10 cellular contexts compared by ENCODE assay signal in genomic region chr11:9139628-9140357, GRCh38. TPM values are rescaled to one million over a fixed set of nuclear protein-coding genes. Genes with fewer than 3 reads are reported as not detected.
DNase-seq lines count a peak whose midpoint lies in the region; ATAC-seq, FAIRE-seq and TF ChIP-seq lines count a peak whose summit lies in the region.
"Had no signal": no experiment of that assay in that cellular context is flagged by ENCODE, and none has a peak within 500 bp of the region (broad histone marks: within the 10 kb centered on the region; RNA-seq: fewer than 3 reads in every experiment).

No MANE protein-coding gene starts in this region.

- H3T11ph ChIP-seq in H9 (ENCODE audit: low read length) = no peak overlapping the region

- ATAC-seq in GM18868 (IDR thresholded peaks at IDR 0.05; ENCODE audit: unreplicated experiment) = no peak

- no peak overlapping the region for H2BK5ac ChIP-seq in H9 (ENCODE audit: insufficient read length, low read length)

- no peak overlapping the region for H2BK120ac ChIP-seq in H9 (ENCODE audit: low read depth, low read length, poor library complexity, severe bottlenecking)

- peaks cover 32% of the 10 kb centered on the region for H3K36me3 ChIP-seq in astrocyte (ENCODE audit: insufficient read depth, low read length)
- H3K36me3 ChIP-seq in neutrophil = peaks cover 96% of the 10 kb centered on the region

- H3K4me1 ChIP-seq in H9 (ENCODE audit: insufficient read depth, low read length) (no peaks in the 10 kb centered on the region; the same call in 1 of the 2 replicates), astrocyte (ENCODE audit: insufficient read depth, low read length) (peaks cover 23% of the 10 kb centered on the region), neutrophil (ENCODE audit: control insufficient read depth in 1 of 2, insufficient read depth in 1 of 2, low read depth in 1 of 2, low read length in 1 of 2) (no peaks in the 10 kb centered on the region)

- H3K4me3 ChIP-seq in astrocyte (ENCODE audit: insufficient read depth, low read depth, low read length) = no peak overlapping the region
- H3K4me3 ChIP-seq in neutrophil (ENCODE audit: low read depth in 1 of 2, low read length in 1 of 2) = no peak overlapping the region

- H2BK15ac ChIP-seq in H9 (ENCODE audit: low read depth, low read length) = no peak overlapping the region

- no peak overlapping the region for H4K8ac ChIP-seq in H9 (replicated peaks; ENCODE audit: insufficient read length, low read depth, low read length)

- H3K4me3 Mint-ChIP-seq in H9 = no peak overlapping the region
- H3K4me3 Mint-ChIP-seq in astrocyte (ENCODE audit: unreplicated experiment) = no peak overlapping the region

- H3K14ac ChIP-seq in H9 (ENCODE audit: insufficient read depth, low read length) = no peak overlapping the region

- H3K36me3 Mint-ChIP-seq in H9 (ENCODE audit: insufficient read depth in 1 of 3, low read depth in 3 of 3) (peaks cover 14 to 61% (median 57%) of the 10 kb centered on the region in 3 experiments; a peak in 6 of 7 replicates), astrocyte (ENCODE audit: low read depth, unreplicated experiment) (peaks cover 45% of the 10 kb centered on the region)

- H3K27me3 ChIP-seq in H9 (ENCODE audit: insufficient read depth, low read length) (no peaks in the 10 kb centered on the region), astrocyte (ENCODE audit: insufficient read depth, low read length) (no peaks in the 10 kb centered on the region), neutrophil (no peaks in the 10 kb centered on the region)

- H3K9me3 ChIP-seq in H9 (ENCODE audit: control insufficient read depth, low read depth, low read length) (no peaks in the 10 kb centered on the region), astrocyte (ENCODE audit: insufficient read depth, low read depth, low read length) (no peaks in the 10 kb centered on the region), neutrophil (no peaks in the 10 kb centered on the region)

- no peak overlapping the region for H2AK5ac ChIP-seq in H9 (ENCODE audit: insufficient read length, low read length)

- no peak overlapping the region for H3K23ac ChIP-seq in H9 (ENCODE audit: insufficient read length, low read depth, low read length)

- no peak overlapping the region for H3K9ac ChIP-seq in H9 (ENCODE audit: extremely low read depth, insufficient read length, low read length)
- no peak overlapping the region for H3K9ac ChIP-seq in astrocyte (ENCODE audit: low read length)

- no peaks in the 10 kb centered on the region for H3K79me1 ChIP-seq in H9 (ENCODE audit: insufficient read depth, low read depth, low read length, poor library complexity, severe bottlenecking)

- no peak overlapping the region for H4K91ac ChIP-seq in H9 (ENCODE audit: insufficient read length, low read depth, low read length)

- H3K4ac ChIP-seq in H9 (ENCODE audit: low read depth, low read length) = no peak overlapping the region

- H3K27ac ChIP-seq in H9 (ENCODE audit: insufficient read length, low read depth, low read length) (no peak overlapping the region), astrocyte (ENCODE audit: low read depth, low read length) (peak overlapping the region; percentile 19), neutrophil (peak overlapping the region; percentile 9)

- in situ Hi-C loops in ACHN (cut with HindIII; ENCODE audit: low pct_ligation_motif_present, low pct_unique_long_range_greater_than_20kb, low sequenced_read_pairs) = loop anchor here (25.0 kb wide), 1 partner anchor 127 kb away; the partner anchor contains the start of gene NRIP3

- H3K9me3 Mint-ChIP-seq in H9 (no peaks in the 10 kb centered on the region), astrocyte (ENCODE audit: unreplicated experiment) (no peaks in the 10 kb centered on the region)

- no peak overlapping the region for H3K18ac ChIP-seq in H9 (ENCODE audit: insufficient read length, low read depth, low read length)

- H3K56ac ChIP-seq in H9 (ENCODE audit: insufficient read length, low read depth, low read length) = no peak overlapping the region

- H4K20me1 ChIP-seq in H9 (ENCODE audit: control insufficient read depth, insufficient read depth, insufficient read length) (no peaks in the 10 kb centered on the region), astrocyte (ENCODE audit: insufficient read depth, low read length) (peaks cover 22% of the 10 kb centered on the region)

- H3K27ac Mint-ChIP-seq in H9 (peak overlapping the region in 2 of 3 experiments; percentile 20 to 26; a peak in 3 of 7 replicates), astrocyte (ENCODE audit: unreplicated experiment) (peak overlapping the region; percentile 56)

- H3K27me3 Mint-ChIP-seq in H9 (ENCODE audit: low read depth) (no peaks in the 10 kb centered on the region), astrocyte (ENCODE audit: low read depth, unreplicated experiment) (no peaks in the 10 kb centered on the region)

- H3K4me1 Mint-ChIP-seq in H9 (peaks cover 18 to 19% of the 10 kb centered on the region in 2 experiments), astrocyte (ENCODE audit: low read depth, unreplicated experiment) (peaks cover 27% of the 10 kb centered on the region)

- DNase-seq in ACHN = peak; percentile 36
- no peak for DNase-seq in H9
- no peak for DNase-seq in astrocyte (ENCODE audit: low read depth)
- DNase-seq in effector CD8-positive, alpha-beta T cell (lab: John Stamatoyannopoulos, UW) = no peak
- DNase-seq in NCI-H526 (lab: John Stamatoyannopoulos, UW) = no peak
- no peak for DNase-seq in NCI-H748 (lab: John Stamatoyannopoulos, UW; ENCODE audit: unreplicated experiment)
- DNase-seq: NCI-H524 treated with DMSO at 0.1 percent for 48 hours, T-helper 2 cell had no signal

- no peak overlapping the region for H2BK20ac ChIP-seq in H9 (ENCODE audit: low read depth, low read length, poor library complexity, severe bottlenecking)

- H3K23me2 ChIP-seq in H9 (ENCODE audit: insufficient read length, low read depth, low read length, poor library complexity, severe bottlenecking) = no peaks in the 10 kb centered on the region

- no peaks in the 10 kb centered on the region for H3K79me2 ChIP-seq in H9 (ENCODE audit: insufficient read depth, low read length)
- no peaks in the 10 kb centered on the region for H3K79me2 ChIP-seq in astrocyte (ENCODE audit: insufficient read depth, low read length)

- no peak overlapping the region for H2AFZ ChIP-seq in H9 (ENCODE audit: low read length)
- no peak overlapping the region for H2AFZ ChIP-seq in astrocyte (ENCODE audit: low read depth, low read length)

- no peak overlapping the region for H2BK12ac ChIP-seq in H9 (ENCODE audit: insufficient read length, low read depth, low read length)

- WGBS in H9 (ENCODE audit: extremely low coverage, insufficient read length, low lambda C conversion rate) = no CpG with 5 or more reads among the region's 7 CpGs

- H3K4me2 ChIP-seq in H9 (ENCODE audit: insufficient read depth, insufficient read length, low read length) (no peak overlapping the region), astrocyte (ENCODE audit: low read length) (no peak overlapping the region)

- H4K5ac ChIP-seq in H9 (ENCODE audit: insufficient read length, low read depth, low read length) = no peak overlapping the region

- TF ChIP-seq CTCF in H9 (conservative IDR thresholded peaks at IDR 0.05) (no peak), astrocyte (IDR thresholded peaks at IDR 0.05; ENCODE audit: insufficient read depth, low read depth, low read length) (no peak), neutrophil (IDR thresholded peaks at IDR 0.05) (no peak)

- no peak for FAIRE-seq in astrocyte (lab: Jason Lieb, UNC)

RNA-seq across cellular contexts. Expression of gene SCUBE2, which starts 48.4 kb away (rescaled TPM):
- total RNA-seq in H9 (2021) = 1.6 and 1.8 TPM in 2 replicates
- 1.5 and 1.6 TPM in 2 replicates for total RNA-seq in astrocyte
